ENCODE assay signal across 26 cellular contexts in the genomic region with DNA sequence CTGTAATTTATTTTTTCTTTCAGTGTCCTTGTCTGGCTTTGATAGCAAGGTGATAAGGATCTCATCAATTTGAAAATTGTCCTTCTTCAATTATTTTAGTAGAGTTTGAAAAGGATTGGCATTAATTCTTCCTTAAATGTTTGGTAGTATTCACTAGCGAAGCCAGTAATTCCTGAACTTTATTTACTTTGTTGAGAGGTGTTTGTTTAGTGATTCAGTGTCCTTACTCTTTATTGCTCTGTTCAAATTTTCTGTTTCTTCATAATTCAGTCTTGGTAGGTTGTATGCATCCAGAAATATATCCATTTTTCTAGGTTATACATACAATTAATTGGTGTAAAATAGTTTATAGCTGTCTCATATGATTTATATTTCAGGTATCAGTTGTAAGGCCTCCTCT.
"Had no signal": no experiment of that assay in that cellular context is flagged by ENCODE, and none has a peak within 500 bp of the region (broad histone marks: within the 10 kb centered on the region; RNA-seq: fewer than 3 reads in every experiment).

No MANE protein-coding gene starts in this region.

- H3K4me3 ChIP-seq: coronary artery, dorsolateral prefrontal cortex, left ventricle myocardium inferior, lung, neural progenitor cell, psoas muscle, sigmoid colon, upper lobe of left lung had no signal

- H3K36me3 ChIP-seq: left ventricle myocardium inferior, neural progenitor cell, sigmoid colon, upper lobe of left lung had no signal

- H3K4me1 ChIP-seq: left ventricle myocardium inferior, neural progenitor cell, parathyroid adenoma, psoas muscle, sigmoid colon had no signal

- H3K27ac ChIP-seq: coronary artery, dorsolateral prefrontal cortex, left ventricle myocardium inferior, neural progenitor cell, parathyroid adenoma, psoas muscle, sigmoid colon, upper lobe of left lung had no signal

- H3K27me3 ChIP-seq: dorsolateral prefrontal cortex, neural progenitor cell, sigmoid colon, upper lobe of left lung had no signal

- DNase-seq: activated CD4-positive, alpha-beta T cell treated with anti-CD3 and anti-CD28 coated beads for 36 hours; activated CD4-positive, alpha-beta T cell treated with anti-CD3 and anti-CD28 coated beads, Interleukin-2, amount 50 U/mL, for 4 hours; activated CD4-positive, CD25-positive, alpha-beta regulatory T cell; activated naive CD4-positive, alpha-beta T cell; activated T-cell treated with anti-CD3 and anti-CD28 coated beads for 4 hours; activated T-cell treated with anti-CD3 and anti-CD28 coated beads, Interleukin-2, amount 50 U/mL, for 72 hours; anterior cingulate cortex; dorsolateral prefrontal cortex; effector memory CD4-positive, alpha-beta T cell; left ventricle myocardium inferior; mesendoderm; natural killer cell; occipital lobe; psoas muscle; sigmoid colon; small intestine; stimulated activated CD4-positive, alpha-beta T cell treated with anti-CD3 and anti-CD28 coated beads, Interleukin-1b, Interleukin-23, amount 100 ng/mL, for 48 hours; stimulated activated CD4-positive, alpha-beta T cell treated with anti-CD3 and anti-CD28 coated beads, Interleukin-4, amount 100 ng/mL, for 4 hours; stimulated activated CD8-positive, alpha-beta memory T cell treated with anti-CD3 and anti-CD28 coated beads, Interleukin-4, amount 100 ng/mL, for 48 hours; stimulated activated naive CD8-positive, alpha-beta T cell treated with anti-CD3 and anti-CD28 coated beads, Interleukin-15, amount 100 ng/mL, for 72 hours; substantia nigra; upper lobe of left lung had no signal
